In the genomic region with DNA sequence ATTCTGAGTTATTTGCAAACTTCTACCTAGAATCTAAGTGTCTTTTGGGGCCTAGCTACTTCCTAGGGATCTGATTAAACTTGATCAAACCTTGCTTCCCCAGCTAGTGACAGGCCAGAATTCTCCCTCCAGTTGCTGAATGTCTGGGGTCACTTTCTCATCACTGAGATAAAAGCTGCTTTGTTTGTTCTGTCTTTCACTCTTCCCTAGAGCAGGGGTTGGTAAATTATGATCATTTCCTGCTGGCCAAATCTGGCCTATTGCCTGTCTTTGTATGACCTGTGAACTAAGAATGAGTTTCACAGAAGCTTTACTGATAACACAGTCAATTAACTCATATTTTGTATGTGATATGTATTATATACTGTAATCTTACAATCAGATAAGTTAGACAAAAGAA, we compare ENCODE assay signal across 20 cellular contexts.
DNase-seq lines count a peak whose midpoint lies in the region; ATAC-seq, FAIRE-seq and TF ChIP-seq lines count a peak whose summit lies in the region.
"Had no signal": no experiment of that assay in that cellular context is flagged by ENCODE, and none has a peak within 500 bp of the region (broad histone marks: within the 10 kb centered on the region; RNA-seq: fewer than 3 reads in every experiment).

No MANE protein-coding gene starts in this region.

- RAD21 ChIA-PET in HCT116 (lab: Charles Lee; ENCODE audit: low non-redundant PET in 1 of 2, low total read pairs in 2 of 2, uncharacterized antibody in 2 of 2, unreplicated experiment in 2 of 2), result no interaction called here

- peaks cover 29% of the 10 kb centered on the region for H3K4me1 Mint-ChIP-seq in neural crest cell
- H3K4me1 Mint-ChIP-seq: CD14-positive monocyte had no signal

- no peak for TF ChIP-seq RAD21 in HCT116 (IDR thresholded peaks at IDR 0.05; ENCODE audit: low read depth)

- H4K20me1 ChIP-seq in HCT116 (ENCODE audit: insufficient read depth) (no peaks in the 10 kb centered on the region), keratinocyte (ENCODE audit: control insufficient read depth, extremely low read depth, insufficient read depth, low read length) (no peaks in the 10 kb centered on the region)

- POLR2A ChIA-PET in HCT116 (lab: Charles Lee), result no interaction called here

- intact Hi-C loops in HCT116 (cut with micrococcal nuclease), result no loop called here

- dilution Hi-C loops in keratinocyte (cut with MboI; ENCODE audit: extremely low pct_ligation_motif_present, low sequenced_read_pairs), result no loop called here

- H3K4me1 ChIP-seq in HCT116 (ENCODE audit: control insufficient read depth in 1 of 2, insufficient read depth in 2 of 2, low read length in 2 of 2), result peaks cover 0 to 14% of the 10 kb centered on the region in 2 experiments; a peak in 1 of 4 replicates
- peaks cover 35% of the 10 kb centered on the region for H3K4me1 ChIP-seq in RWPE2 (ENCODE audit: insufficient read depth, poor library complexity, severe bottlenecking)
- H3K4me1 ChIP-seq in keratinocyte (ENCODE audit: control insufficient read depth, extremely low read depth, insufficient read depth, low read length), result peaks cover 49% of the 10 kb centered on the region

- BruUV-seq in HCT116 (replicated peaks; lab: Mats Ljungman, UMichigan), result no TSS peak

- H3K27me3 Mint-ChIP-seq in neural crest cell (ENCODE audit: low read depth), result no peaks in the 10 kb centered on the region

- H3K27ac ChIP-seq in HCT116 (ENCODE audit: low read depth, low read length) (no peak overlapping the region), RWPE2 (ENCODE audit: poor library complexity, severe bottlenecking) (peak overlapping the region; percentile 28), keratinocyte (ENCODE audit: control insufficient read depth, insufficient read depth, low read length) (peak overlapping the region; percentile 18)
- H3K27ac ChIP-seq: HL-60 had no signal

- H3K27me3 ChIP-seq in HCT116 (ENCODE audit: insufficient read depth, low read length) (no peaks in the 10 kb centered on the region), RWPE2 (ENCODE audit: insufficient read depth, poor library complexity, severe bottlenecking) (no peaks in the 10 kb centered on the region), keratinocyte (ENCODE audit: control insufficient read depth, extremely low read depth, insufficient read depth, low read length) (no peaks in the 10 kb centered on the region), H7 (ENCODE audit: control insufficient read depth, insufficient read depth, low read length) (no peaks in the 10 kb centered on the region)

- H3K4me3 ChIP-seq in HCT116 (replicated peaks in 1 of 2; ENCODE audit: low read depth in 1 of 2, low read length in 2 of 2) (no peak overlapping the region), RWPE2 (ENCODE audit: severe bottlenecking) (no peak overlapping the region), keratinocyte (ENCODE audit: control insufficient read depth in 2 of 3, extremely low read depth in 1 of 3, insufficient read depth in 2 of 3, low read depth in 1 of 3, low read length in 3 of 3) (no peak overlapping the region), H7 (ENCODE audit: insufficient read depth, low read depth, low read length) (no peak overlapping the region)

- ATAC-seq in HCT116, result no peak
- ATAC-seq in RWPE2 (ENCODE audit: low read depth), result no peak
- ATAC-seq in HG03097 (IDR thresholded peaks at IDR 0.05; ENCODE audit: low FRiP score, unreplicated experiment), result no peak

- H3K4me3 Mint-ChIP-seq in neural crest cell, result peak overlapping the region; percentile 20
- H3K4me3 Mint-ChIP-seq: CD14-positive monocyte had no signal

- H3K9me2 ChIP-seq in HCT116 (ENCODE audit: insufficient read depth), result no peaks in the 10 kb centered on the region

- 0 out of 2 replicates have a peak overlapping the region, but pooled peaks have one; percentile 4 for H3K4me2 ChIP-seq in HCT116 (ENCODE audit: low read length)
- no peak overlapping the region for H3K4me2 ChIP-seq in keratinocyte (ENCODE audit: control insufficient read depth, extremely low read depth, insufficient read depth, low read depth, low read length)

- FAIRE-seq in keratinocyte (lab: Jason Lieb, UNC), result peak; percentile 59
- FAIRE-seq: GM19239 had no signal

- H3K9ac ChIP-seq in HCT116 (ENCODE audit: low read length) (no peak overlapping the region), keratinocyte (ENCODE audit: control insufficient read depth, extremely low read depth, insufficient read depth, low read length) (no peak overlapping the region)

- no peaks in the 10 kb centered on the region for H3K36me3 Mint-ChIP-seq in neural crest cell (ENCODE audit: low read depth)
- H3K36me3 Mint-ChIP-seq: CD14-positive monocyte had no signal

- peaks cover 4% of the 10 kb centered on the region for H3K9me3 Mint-ChIP-seq in neural crest cell

- TF ChIP-seq POLR2A in HCT116 (IDR thresholded peaks at IDR 0.05; ENCODE audit: borderline replicate concordance, extremely low read depth, insufficient read depth, insufficient read length), result no peak

- DNase-seq in HCT116 (ENCODE audit: low read depth, low spot score) (no peak), RWPE2 (ENCODE audit: low spot score) (no peak), keratinocyte (ENCODE audit: low read depth, low spot score) (no peak), neural crest cell (ENCODE audit: low read depth, low spot score) (no peak), cortex of kidney (lab: John Stamatoyannopoulos, UW) (no peak), H7 (no peak)
- DNase-seq: ACHN, AML-193, COR-L47, DMS153, KBM-7, NCI-H1417 treated with DMSO at 0.1 percent for 48 hours, NCI-H1930, NCI-H2171 treated with DMSO at 0.1 percent for 48 hours, RPMI8226, SW 1271 had no signal

- H2AFZ ChIP-seq in HCT116 (ENCODE audit: low read depth, low read length, poor library complexity, severe bottlenecking), result no peak overlapping the region
- H2AFZ ChIP-seq in keratinocyte (ENCODE audit: control insufficient read depth, low read length), result peak overlapping the region; percentile 56

- H3K79me2 ChIP-seq in HCT116 (ENCODE audit: insufficient read depth, low read length) (no peaks in the 10 kb centered on the region), keratinocyte (ENCODE audit: control insufficient read depth, insufficient read depth, low read length) (no peaks in the 10 kb centered on the region)

- TF ChIP-seq CTCF in HCT116 (IDR thresholded peaks at IDR 0.05 in 2 of 3, conservative IDR thresholded peaks at IDR 0.05 in 1 of 3; ENCODE audit: borderline replicate concordance in 1 of 3, insufficient read depth in 1 of 3, low read depth in 2 of 3, low read length in 2 of 3), result no peak
- TF ChIP-seq CTCF in RWPE2 (IDR thresholded peaks at IDR 0.05; ENCODE audit: poor library complexity, severe bottlenecking), result no peak
- TF ChIP-seq CTCF in keratinocyte (optimal IDR thresholded peaks at IDR 0.05 in 1 of 3, IDR thresholded peaks at IDR 0.05 in 1 of 3, conservative IDR thresholded peaks at IDR 0.05 in 1 of 3; ENCODE audit: extremely low read depth in 1 of 3, insufficient read depth in 2 of 3, low read length in 3 of 3), result no peak
- TF ChIP-seq CTCF in neural crest cell (conservative IDR thresholded peaks at IDR 0.05), result no peak

- peak overlapping the region; percentile 72 for H3K27ac Mint-ChIP-seq in neural crest cell (ENCODE audit: unreplicated experiment)
- H3K27ac Mint-ChIP-seq: CD14-positive monocyte had no signal

- H3K36me3 ChIP-seq in HCT116 (ENCODE audit: control insufficient read depth in 1 of 2, insufficient read depth in 2 of 2, low read length in 2 of 2), result no peaks in the 10 kb centered on the region
- H3K36me3 ChIP-seq in RWPE2 (ENCODE audit: low read depth), result no peaks in the 10 kb centered on the region
- H3K36me3 ChIP-seq in keratinocyte (ENCODE audit: control insufficient read depth in 2 of 2, extremely low read depth in 1 of 2, insufficient read depth in 2 of 2, low read length in 2 of 2), result no peaks in the 10 kb centered on the region
- H3K36me3 ChIP-seq in H7 (replicated peaks; ENCODE audit: control insufficient read depth, insufficient read depth, low read length), result no peaks in the 10 kb centered on the region

- H3K9me1 ChIP-seq in keratinocyte (ENCODE audit: control insufficient read depth, extremely low read depth, insufficient read depth, low read length), result no peaks in the 10 kb centered on the region

- CTCF ChIA-PET in HCT116 (lab: Charles Lee), result interaction anchor here (0.8 to 5.5 kb wide), 2 partner anchors 12 to 49 kb away, joined by 3 to 36 read pairs; no protein-coding TSS in a partner anchor

- H3K9me3 ChIP-seq in HCT116 (ENCODE audit: control insufficient read depth in 1 of 2, insufficient read depth in 1 of 2, low read depth in 1 of 2, low read length in 2 of 2) (no peaks in the 10 kb centered on the region), RWPE2 (ENCODE audit: severe bottlenecking) (no peaks in the 10 kb centered on the region), keratinocyte (ENCODE audit: control insufficient read depth, low read depth, low read length) (no peaks in the 10 kb centered on the region)

TF ChIP-seq in HCT116, 20 proteins besides CTCF, POLR2A, EP300 and RAD21 (continues in another document):
- TF ChIP-seq EZH2phosphoT487 (IDR thresholded peaks at IDR 0.05; ENCODE audit: borderline replicate concordance), result no peak
- TF ChIP-seq TCF7L2 (IDR thresholded peaks at IDR 0.05; ENCODE audit: borderline replicate concordance, extremely low read depth, insufficient read depth, insufficient read length), result no peak
- no peak for TF ChIP-seq SP1 (IDR thresholded peaks at IDR 0.05; ENCODE audit: low read depth)
- no peak for TF ChIP-seq YY1 (IDR thresholded peaks at IDR 0.05; ENCODE audit: extremely low read depth, insufficient replicate concordance, low read depth, low read length)
- TF ChIP-seq, protein P1, sequence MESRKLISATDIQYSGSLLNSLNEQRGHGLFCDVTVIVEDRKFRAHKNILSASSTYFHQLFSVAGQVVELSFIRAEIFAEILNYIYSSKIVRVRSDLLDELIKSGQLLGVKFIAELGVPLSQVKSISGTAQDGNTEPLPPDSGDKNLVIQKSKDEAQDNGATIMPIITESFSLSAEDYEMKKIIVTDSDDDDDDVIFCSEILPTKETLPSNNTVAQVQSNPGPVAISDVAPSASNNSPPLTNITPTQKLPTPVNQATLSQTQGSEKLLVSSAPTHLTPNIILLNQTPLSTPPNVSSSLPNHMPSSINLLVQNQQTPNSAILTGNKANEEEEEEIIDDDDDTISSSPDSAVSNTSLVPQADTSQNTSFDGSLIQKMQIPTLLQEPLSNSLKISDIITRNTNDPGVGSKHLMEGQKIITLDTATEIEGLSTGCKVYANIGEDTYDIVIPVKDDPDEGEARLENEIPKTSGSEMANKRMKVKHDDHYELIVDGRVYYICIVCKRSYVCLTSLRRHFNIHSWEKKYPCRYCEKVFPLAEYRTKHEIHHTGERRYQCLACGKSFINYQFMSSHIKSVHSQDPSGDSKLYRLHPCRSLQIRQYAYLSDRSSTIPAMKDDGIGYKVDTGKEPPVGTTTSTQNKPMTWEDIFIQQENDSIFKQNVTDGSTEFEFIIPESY (IDR thresholded peaks at IDR 0.05; ENCODE audit: extremely low read depth, insufficient replicate concordance, low read length), result no peak
- no peak for TF ChIP-seq EZH2 (IDR thresholded peaks at IDR 0.05)
- no peak for TF ChIP-seq EGR1 (IDR thresholded peaks at IDR 0.05; ENCODE audit: low read depth)
- TF ChIP-seq FOSL1 (IDR thresholded peaks at IDR 0.05; ENCODE audit: low read depth), result no peak
